In the genomic region with DNA sequence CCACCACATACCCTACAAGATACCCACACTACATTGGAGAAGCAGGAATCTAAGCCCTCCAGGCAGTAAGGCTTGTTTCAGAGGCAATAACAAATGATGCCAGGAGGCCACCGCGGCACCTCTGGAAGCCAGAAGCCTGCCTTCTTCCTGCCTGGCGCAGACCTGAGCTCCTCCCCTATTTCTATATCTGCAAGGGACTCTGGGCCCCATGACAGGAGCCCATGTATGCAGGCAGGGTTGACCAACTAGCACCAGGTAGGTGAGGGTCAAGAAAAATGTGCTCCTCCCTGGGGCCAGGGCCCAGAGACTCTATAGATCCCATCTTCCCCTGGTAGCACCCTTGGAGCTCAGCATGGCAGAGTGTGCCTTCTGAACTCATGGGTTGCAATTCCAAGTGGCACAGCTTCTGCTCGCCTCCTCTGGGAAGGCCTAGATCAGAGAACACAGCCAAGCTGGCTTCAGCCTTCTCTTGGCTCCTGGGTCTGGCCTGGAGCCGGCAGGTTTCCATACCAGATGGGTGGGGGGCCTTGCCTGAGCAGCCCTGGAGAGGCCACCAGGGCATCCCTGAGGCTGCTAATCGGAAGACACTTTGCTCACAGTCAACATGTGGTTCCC, we compare ENCODE assay signal across 9 cellular contexts.
DNase-seq lines count a peak whose midpoint lies in the region; ATAC-seq and TF ChIP-seq lines count a peak whose summit lies in the region.
"Had no signal": no experiment of that assay in that cellular context is flagged by ENCODE, and none has a peak within 500 bp of the region (broad histone marks: within the 10 kb centered on the region; RNA-seq: fewer than 3 reads in every experiment).

No MANE protein-coding gene starts in this region.

- peaks cover 49 to 74% of the 10 kb centered on the region in 2 donors for H3K36me3 Mint-ChIP-seq in CD14-positive monocyte

- H3K27ac ChIP-seq in SU-DHL-6 (ENCODE audit: low read depth, low read length): peak overlapping the region; percentile 30; the same call in 1 of the 2 replicates
- peak overlapping the region; percentile 1 for H3K27ac ChIP-seq in muscle layer of duodenum (ENCODE audit: low read length)
- H3K27ac ChIP-seq: HL-60 had no signal

- H3K27me3 ChIP-seq in SU-DHL-6 (ENCODE audit: low read length): no peaks in the 10 kb centered on the region
- no peaks in the 10 kb centered on the region for H3K27me3 ChIP-seq in muscle layer of duodenum (ENCODE audit: low read depth, low read length)

- no peak for TF ChIP-seq CTCF in CD14-positive monocyte (IDR thresholded peaks at IDR 0.05)
- no peak for TF ChIP-seq CTCF in SU-DHL-6 (IDR thresholded peaks at IDR 0.05; ENCODE audit: insufficient read depth, low read length, poor library complexity, severe bottlenecking)

- H2AFZ ChIP-seq in SU-DHL-6 (ENCODE audit: low read depth, low read length, severe bottlenecking): no peak overlapping the region

- no peaks in the 10 kb centered on the region for H3K79me2 ChIP-seq in SU-DHL-6 (ENCODE audit: insufficient read depth, low read length)

- H3K9ac ChIP-seq in SU-DHL-6 (ENCODE audit: low read length): no peak overlapping the region

- intact Hi-C loops in CD14-positive monocyte (cut with micrococcal nuclease): loop anchor here (2.0 to 10.0 kb wide), 5 partner anchors 54 to 301 kb away; a partner anchor contains a TSS

- ATAC-seq in GM21390 (IDR thresholded peaks at IDR 0.05; ENCODE audit: unreplicated experiment) (peak; percentile 23), GM21447 (IDR thresholded peaks at IDR 0.05; ENCODE audit: unreplicated experiment) (no peak), HG03025 (IDR thresholded peaks at IDR 0.05; ENCODE audit: low FRiP score, unreplicated experiment) (no peak)

- H3K9me3 ChIP-seq in SU-DHL-6 (ENCODE audit: insufficient read depth, low read length) (no peaks in the 10 kb centered on the region), muscle layer of duodenum (ENCODE audit: control insufficient read depth in 1 of 2, low read length in 2 of 2) (no peaks in the 10 kb centered on the region)

- no peaks in the 10 kb centered on the region for H3K9me2 ChIP-seq in SU-DHL-6 (replicated peaks; ENCODE audit: insufficient read depth, low read length)

- H3K4me3 ChIP-seq in SU-DHL-6 (ENCODE audit: insufficient read depth, low read length, poor library complexity, severe bottlenecking) (no peak overlapping the region), muscle layer of duodenum (ENCODE audit: low read depth in 1 of 2, low read length in 2 of 2) (no peak overlapping the region)

- DNase-seq in CD14-positive monocyte (ENCODE audit: low spot score): no peak
- DNase-seq in retina: no peak
- no peak for DNase-seq in UCSD-AML1 (lab: John Stamatoyannopoulos, UW; ENCODE audit: unreplicated experiment)

- H3K27ac Mint-ChIP-seq in CD14-positive monocyte: peak overlapping the region in 4 of 7 donors; percentile 38 to 77 (median 60)

- no peaks in the 10 kb centered on the region for H4K20me1 ChIP-seq in SU-DHL-6 (ENCODE audit: low read depth, low read length)

- H3K4me1 Mint-ChIP-seq in CD14-positive monocyte: peaks cover 17% of the 10 kb centered on the region

- H3K27me3 Mint-ChIP-seq in CD14-positive monocyte (ENCODE audit: low read depth in 3 of 3): peaks cover 0 to 1% (median 1%) of the 10 kb centered on the region in 3 donors

- H3K4me2 ChIP-seq in SU-DHL-6 (ENCODE audit: low read depth, low read length, poor library complexity, severe bottlenecking): no peak overlapping the region

- no peak overlapping the region for H3K4me3 Mint-ChIP-seq in CD14-positive monocyte

- no peaks in the 10 kb centered on the region for H3K36me3 ChIP-seq in SU-DHL-6 (ENCODE audit: low read length)
- H3K36me3 ChIP-seq in muscle layer of duodenum (ENCODE audit: control insufficient read depth in 1 of 2, insufficient read depth in 2 of 2, low read length in 2 of 2): peaks cover 25 to 32% of the 10 kb centered on the region in 2 donors

- H3F3A ChIP-seq in SU-DHL-6 (ENCODE audit: insufficient read depth): no peaks in the 10 kb centered on the region

- no peaks in the 10 kb centered on the region for H3K9me3 Mint-ChIP-seq in CD14-positive monocyte

- peaks cover 12 to 68% of the 10 kb centered on the region in 2 donors for H3K4me1 ChIP-seq in muscle layer of duodenum (ENCODE audit: control insufficient read depth in 1 of 2, insufficient read depth in 2 of 2, low read length in 2 of 2)
